ENCODE assay signal across 1 cellular context in genomic region chr10:33899578-33900531, GRCh38.
TF ChIP-seq lines count a peak whose summit lies in the region.

No MANE protein-coding gene starts in this region.

TF ChIP-seq in HepG2, 621 proteins besides CTCF, POLR2A, EP300 and RAD21 (continued from another document):
- TF ChIP-seq PRDM15 (CRISPR knock-in tag; IDR thresholded peaks at IDR 0.05) (no peak), ZNF790 (CRISPR knock-in tag; IDR thresholded peaks at IDR 0.05; ENCODE audit: borderline replicate concordance) (no peak), ZNF546 (CRISPR knock-in tag; conservative IDR thresholded peaks at IDR 0.05) (no peak), ZMYM2 (CRISPR knock-in tag; IDR thresholded peaks at IDR 0.05) (no peak), GPBP1L1 (CRISPR knock-in tag; IDR thresholded peaks at IDR 0.05) (no peak), ZNF17 (CRISPR knock-in tag; IDR thresholded peaks at IDR 0.05) (no peak), TRIM24 (CRISPR knock-in tag; IDR thresholded peaks at IDR 0.05) (no peak), RFX3 (CRISPR knock-in tag; IDR thresholded peaks at IDR 0.05) (no peak), DMAP1 (CRISPR knock-in tag; IDR thresholded peaks at IDR 0.05) (no peak), HMG20B (CRISPR knock-in tag; conservative IDR thresholded peaks at IDR 0.05) (no peak), KLF13 (CRISPR knock-in tag; IDR thresholded peaks at IDR 0.05) (no peak), ZFY (CRISPR knock-in tag; IDR thresholded peaks at IDR 0.05) (no peak), IRF1 (CRISPR knock-in tag; IDR thresholded peaks at IDR 0.05; ENCODE audit: low read depth) (no peak), TRAFD1 (CRISPR knock-in tag; IDR thresholded peaks at IDR 0.05; ENCODE audit: borderline replicate concordance) (no peak), ZNF496 (CRISPR knock-in tag; IDR thresholded peaks at IDR 0.05; ENCODE audit: insufficient replicate concordance) (no peak), ZNF687 (CRISPR knock-in tag; IDR thresholded peaks at IDR 0.05) (no peak), ARID5B (CRISPR knock-in tag; IDR thresholded peaks at IDR 0.05) (peak; percentile 69), ZNF652 (CRISPR knock-in tag; IDR thresholded peaks at IDR 0.05; ENCODE audit: borderline replicate concordance, low read depth) (peak; percentile 51; the same call in 1 of the 2 replicates), CENPBD1 (CRISPR knock-in tag; IDR thresholded peaks at IDR 0.05; ENCODE audit: borderline replicate concordance, low read depth) (no peak), ZBTB40 (IDR thresholded peaks at IDR 0.05) (no peak), ZBTB40 (CRISPR knock-in tag; IDR thresholded peaks at IDR 0.05) (no peak), KLF11 (CRISPR knock-in tag; IDR thresholded peaks at IDR 0.05) (no peak)
